8 cellular contexts compared by ENCODE assay signal in the genomic region with DNA sequence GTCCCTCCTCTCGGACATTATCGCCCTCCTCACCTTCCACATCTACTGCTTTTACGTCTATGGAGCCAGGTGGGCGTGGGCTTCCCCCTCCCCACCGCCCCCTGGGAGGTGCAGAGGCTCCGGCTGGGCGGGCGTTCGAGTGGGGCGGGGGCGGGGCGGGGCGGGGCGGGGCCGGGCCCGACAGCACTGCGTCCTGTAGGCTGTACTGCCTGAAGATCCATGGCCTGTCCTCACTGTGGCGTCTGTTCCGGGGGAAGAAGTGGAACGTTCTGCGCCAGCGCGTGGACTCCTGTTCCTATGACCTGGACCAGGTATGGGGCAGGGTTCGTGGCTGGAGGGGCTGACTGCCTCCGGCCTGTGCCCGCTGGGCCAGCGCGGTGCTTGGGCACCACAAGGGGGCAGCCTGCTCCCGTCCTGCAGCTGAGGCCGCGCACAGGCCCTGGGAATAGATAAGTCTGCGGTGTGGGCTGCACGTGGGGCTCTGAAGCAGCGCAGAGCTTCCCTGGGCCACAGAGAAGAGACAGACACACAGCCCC. TPM values are rescaled to one million over a fixed set of nuclear protein-coding genes. Genes with fewer than 3 reads are reported as not detected.
DNase-seq lines count a peak whose midpoint lies in the region; ATAC-seq and TF ChIP-seq lines count a peak whose summit lies in the region.

No MANE protein-coding gene starts in this region.

- no peaks in the 10 kb centered on the region for H3K27me3 ChIP-seq in upper lobe of left lung

- peak overlapping the region in 2 of 4 donors; percentile 14 to 37 for H3K4me3 ChIP-seq in upper lobe of left lung

- no peaks in the 10 kb centered on the region for H3K9me3 ChIP-seq in upper lobe of left lung

- DNase-seq in DMS 273 (lab: John Stamatoyannopoulos, UW; ENCODE audit: unreplicated experiment): peak; percentile 79
- DNase-seq in DMS 273 treated with DMSO at 0.1 percent for 48 hours (lab: John Stamatoyannopoulos, UW): no peak
- peak; percentile 58 for DNase-seq in NCI-H82 treated with DMSO at 0.1 percent for 48 hours (lab: John Stamatoyannopoulos, UW; ENCODE audit: unreplicated experiment)
- peak; percentile 32 for DNase-seq in activated T-cell treated with anti-CD3 and anti-CD28 coated beads for 4 hours
- peak; percentile 39 for DNase-seq in fibroblast of peridontal ligament (ENCODE audit: extremely low read depth)
- DNase-seq in omental fat pad (ENCODE audit: low spot score): peak; percentile 44
- peak; percentile 71 to 93 for DNase-seq in upper lobe of left lung

- WGBS in upper lobe of left lung, 2 donors: 41 to 90% methylated on average over 2 to 29 of the region's 34 CpGs

- ATAC-seq in omental fat pad (ENCODE audit: low FRiP score) (peak; percentile 73), upper lobe of left lung (ENCODE audit: low FRiP score in 2 of 2) (peak; percentile 77 to 90), HG02870 (IDR thresholded peaks at IDR 0.05; ENCODE audit: unreplicated experiment) (no peak)

- H3K36me3 ChIP-seq in upper lobe of left lung: peaks cover 5 to 39% (median 28%) of the 10 kb centered on the region in 4 donors

- H3K27ac ChIP-seq in upper lobe of left lung: no peak overlapping the region

- TF ChIP-seq CTCF in omental fat pad (IDR thresholded peaks at IDR 0.05) (peak in 1 of 3 donors; percentile 47), upper lobe of left lung (IDR thresholded peaks at IDR 0.05) (peak; percentile 69 to 96 (median 90))

- no peak for TF ChIP-seq EP300 in upper lobe of left lung (IDR thresholded peaks at IDR 0.05)

- TF ChIP-seq POLR2A in upper lobe of left lung (IDR thresholded peaks at IDR 0.05): no peak

- peaks cover 7 to 8% (median 7%) of the 10 kb centered on the region in 4 donors for H3K4me1 ChIP-seq in upper lobe of left lung

RNA-seq across cellular contexts. Expression of a gene that starts 9.2 kb away (rescaled TPM):
- total RNA-seq in omental fat pad (10 to 100 TPM; 22.0 to 25.1 (median 23.8) TPM), upper lobe of left lung (100 to 1,000 TPM in 2 of 6 donors, 10 to 100 TPM in 4; 42.7 to 153 (median 79.6) TPM)

RNA-seq across cellular contexts. Expression of a gene that starts 10.9 kb away (rescaled TPM):
- total RNA-seq in omental fat pad (10 to 100 TPM; 11.6 to 20.6 (median 14.8) TPM), upper lobe of left lung (100 to 1,000 TPM in 1 of 6 donors, 10 to 100 TPM in 5; 40.5 to 101 (median 61.5) TPM)

RNA-seq across cellular contexts. Expression of a gene that starts 12.1 kb away (rescaled TPM):
- total RNA-seq in omental fat pad (1 to 10 TPM in 3 of 4 donors, under 1 TPM in 1; 0.24 to 5.5 (median 1.2) TPM), upper lobe of left lung (1 to 10 TPM; 1.2 to 7.8 (median 3.3) TPM)

RNA-seq across cellular contexts. Expression of a gene that starts 18.7 kb away (rescaled TPM):
- total RNA-seq in omental fat pad (under 1 TPM in 1 of 4 donors, not detected in 3; 0.19 TPM), upper lobe of left lung (not detected)

RNA-seq across cellular contexts. Expression of a gene that starts 51.4 kb away (rescaled TPM):
- total RNA-seq in omental fat pad (10 to 100 TPM; 16.4 to 87.2 (median 22.0) TPM), upper lobe of left lung (10 to 100 TPM; 27.3 to 84.5 (median 66.1) TPM)
